22 cellular contexts compared by ENCODE assay signal in genomic region chr13:45865414-45865813, GRCh38. TPM values are rescaled to one million over a fixed set of nuclear protein-coding genes. Genes with fewer than 3 reads are reported as not detected.
DNase-seq lines count a peak whose midpoint lies in the region; ATAC-seq, FAIRE-seq and TF ChIP-seq lines count a peak whose summit lies in the region.
"Had no signal": no experiment of that assay in that cellular context is flagged by ENCODE, and none has a peak within 500 bp of the region (broad histone marks: within the 10 kb centered on the region; RNA-seq: fewer than 3 reads in every experiment).

No MANE protein-coding gene starts in this region.

- FAIRE-seq in astrocyte (lab: Jason Lieb, UNC) (no peak), pancreas (lab: Jason Lieb, UNC) (no peak)
- FAIRE-seq: A549, D721Med, G401.6, GM12891, GM18507 had no signal

- H3K79me2 ChIP-seq in astrocyte (ENCODE audit: insufficient read depth, low read length) = no peaks in the 10 kb centered on the region

- no peaks in the 10 kb centered on the region for H3K9me3 ChIP-seq in astrocyte (ENCODE audit: insufficient read depth, low read depth, low read length)
- no peaks in the 10 kb centered on the region for H3K9me3 ChIP-seq in pancreas
- H3K9me3 ChIP-seq: A549, Caco-2, HAP-1 had no signal

- H3K27ac Mint-ChIP-seq in astrocyte (ENCODE audit: unreplicated experiment) = peak overlapping the region; percentile 37
- H3K27ac Mint-ChIP-seq: CD4-positive, alpha-beta T cell had no signal

- H3K36me3 Mint-ChIP-seq in astrocyte (ENCODE audit: low read depth, unreplicated experiment) = no peaks in the 10 kb centered on the region

- no peak overlapping the region for H3K9ac ChIP-seq in astrocyte (ENCODE audit: low read length)

- H2AFZ ChIP-seq in astrocyte (ENCODE audit: low read depth, low read length) = no peak overlapping the region

- H3K27me3 Mint-ChIP-seq in astrocyte (ENCODE audit: low read depth, unreplicated experiment) = peaks cover 16% of the 10 kb centered on the region
- H3K27me3 Mint-ChIP-seq: CD4-positive, alpha-beta T cell had no signal

- intact Hi-C loops in pancreas (cut with DNase I) = no loop called here

- peaks cover 10% of the 10 kb centered on the region for H3K4me1 ChIP-seq in astrocyte (ENCODE audit: insufficient read depth, low read length)
- H3K4me1 ChIP-seq in pancreas = no peaks in the 10 kb centered on the region
- H3K4me1 ChIP-seq: A549, Caco-2, HAP-1 had no signal

- TF ChIP-seq CTCF in astrocyte (IDR thresholded peaks at IDR 0.05; ENCODE audit: insufficient read depth, low read depth, low read length) = no peak
- TF ChIP-seq CTCF in pancreas (IDR thresholded peaks at IDR 0.05) = no peak
- no peak for TF ChIP-seq CTCF in GM13977 (IDR thresholded peaks at IDR 0.05; ENCODE audit: extremely low read depth, insufficient read depth, missing control alignments)

- no peak overlapping the region for H3K4me3 Mint-ChIP-seq in astrocyte (ENCODE audit: unreplicated experiment)
- H3K4me3 Mint-ChIP-seq: CD4-positive, alpha-beta T cell had no signal

- no peak overlapping the region for H3K27ac ChIP-seq in astrocyte (ENCODE audit: low read depth, low read length)
- H3K27ac ChIP-seq in pancreas = no peak overlapping the region
- H3K27ac ChIP-seq: 22Rv1, A549, C4-2B, HL-60 had no signal

- peaks cover 1% of the 10 kb centered on the region for H3K9me3 Mint-ChIP-seq in astrocyte (ENCODE audit: unreplicated experiment)
- H3K9me3 Mint-ChIP-seq: CD4-positive, alpha-beta T cell had no signal

- H3K4me2 ChIP-seq in astrocyte (ENCODE audit: low read length) = no peak overlapping the region
- H3K4me2 ChIP-seq: A549 had no signal

- H3K4me1 Mint-ChIP-seq in astrocyte (ENCODE audit: low read depth, unreplicated experiment) = peaks cover 2% of the 10 kb centered on the region

- DNase-seq in DMS153 (lab: John Stamatoyannopoulos, UW) = peak; percentile 27
- no peak for DNase-seq in DMS153 treated with DMSO at 0.1 percent for 48 hours (lab: John Stamatoyannopoulos, UW; ENCODE audit: unreplicated experiment)
- DNase-seq in astrocyte (ENCODE audit: low read depth) = no peak
- peak; percentile 61 for DNase-seq in kidney tubule cell (ENCODE audit: low spot score)
- DNase-seq in pancreas = no peak
- DNase-seq in GM13977 (ENCODE audit: low spot score) = no peak
- DNase-seq in NCI-H526 treated with DMSO at 0.1 percent for 48 hours (lab: John Stamatoyannopoulos, UW) = no peak
- DNase-seq in H7 = no peak
- DNase-seq: AML-193; Caco-2; CD4-positive, alpha-beta T cell; GOT3 had no signal

- H3K36me3 ChIP-seq in astrocyte (ENCODE audit: insufficient read depth, low read length) = no peaks in the 10 kb centered on the region
- no peaks in the 10 kb centered on the region for H3K36me3 ChIP-seq in pancreas
- H3K36me3 ChIP-seq in H7 (replicated peaks; ENCODE audit: control insufficient read depth, insufficient read depth, low read length) = no peaks in the 10 kb centered on the region
- H3K36me3 ChIP-seq: HAP-1 had no signal

- peak in 3 of 4 donors; percentile 25 to 63 (median 43) for ATAC-seq in pancreas
- ATAC-seq: A549 had no signal

- no peak overlapping the region for H3K4me3 ChIP-seq in astrocyte (ENCODE audit: insufficient read depth, low read depth, low read length)
- no peak overlapping the region for H3K4me3 ChIP-seq in pancreas
- no peak overlapping the region for H3K4me3 ChIP-seq in H7 (ENCODE audit: insufficient read depth, low read depth, low read length)
- H3K4me3 ChIP-seq: A549, HAP-1 had no signal

- no peaks in the 10 kb centered on the region for H4K20me1 ChIP-seq in astrocyte (ENCODE audit: insufficient read depth, low read length)

- H3K27me3 ChIP-seq in astrocyte (ENCODE audit: insufficient read depth, low read length) = peaks cover 5% of the 10 kb centered on the region
- no peaks in the 10 kb centered on the region for H3K27me3 ChIP-seq in pancreas
- no peaks in the 10 kb centered on the region; the same call in 1 of the 2 replicates for H3K27me3 ChIP-seq in H7 (ENCODE audit: control insufficient read depth, insufficient read depth, low read length)

- WGBS in pancreas, 2 donors = 74 to 77% methylated on average over 2 of the region's 2 CpGs

- in situ Hi-C loops in GM13977 (cut with MboI; ENCODE audit: low pct_unique_long_range_greater_than_20kb, low sequenced_read_pairs, unreplicated experiment) = no loop called here

RNA-seq across cellular contexts. Expression of gene SIAH3, which starts 13.9 kb away (rescaled TPM):
- 0.07 TPM in 1 of 2 replicates, not detected in the other for total RNA-seq in astrocyte
- total RNA-seq in pancreas = under 1 TPM in 1 of 6 donors, not detected in 5; 0.03 TPM
- not detected for polyA plus RNA-seq in pancreas
- 0.07 TPM in 1 of 2 replicates, not detected in the other for total RNA-seq in H7 (2014; rRNA removed; shearing (Covaris generic))
- total RNA-seq: Caco-2 had no signal
- polyA plus RNA-seq: A549, BJ had no signal

Comparison
In these comparisons a context has a peak if more than half of its experiments do, and no peak if none do; other contexts are left out.
1. DNase-seq: peak in DMS153 (single experiment) and kidney tubule cell (single experiment); none in DMS153 treated with DMSO at 0.1 percent for 48 hours (single experiment), astrocyte (single experiment), pancreas (0 of 6), GM13977 (single experiment), NCI-H526 treated with DMSO at 0.1 percent for 48 hours (single experiment) and H7 (single experiment).